2 cellular contexts compared by ENCODE assay signal in genomic region chr20:49136817-49137571, GRCh38.
TF ChIP-seq lines count a peak whose summit lies in the region.

No MANE protein-coding gene starts in this region.

TF ChIP-seq in HepG2, 621 proteins besides CTCF, POLR2A, EP300 and RAD21 (continued from another document and continues in another):
- TF ChIP-seq SOX13 (IDR thresholded peaks at IDR 0.05) (no peak), SOX13 (CRISPR knock-in tag; conservative IDR thresholded peaks at IDR 0.05 in 1 of 2, IDR thresholded peaks at IDR 0.05 in 1 of 2) (0 out of 4 replicates have a peak, but pooled peaks of 1 of the 2 experiments have one; percentile 9), ZNF414 (CRISPR knock-in tag; IDR thresholded peaks at IDR 0.05) (no peak), ZMYM4 (CRISPR knock-in tag; IDR thresholded peaks at IDR 0.05) (peak; percentile 73), ZNF552 (CRISPR knock-in tag; IDR thresholded peaks at IDR 0.05; ENCODE audit: borderline replicate concordance) (no peak), ZNF572 (CRISPR knock-in tag; IDR thresholded peaks at IDR 0.05) (no peak), REL (CRISPR knock-in tag; conservative IDR thresholded peaks at IDR 0.05) (no peak), HOXA3 (CRISPR knock-in tag; IDR thresholded peaks at IDR 0.05) (no peak), NBN (conservative IDR thresholded peaks at IDR 0.05) (no peak), TAF1 (CRISPR knock-in tag; IDR thresholded peaks at IDR 0.05) (no peak), GATAD1 (CRISPR knock-in tag; IDR thresholded peaks at IDR 0.05) (no peak), ZNF672 (CRISPR knock-in tag; IDR thresholded peaks at IDR 0.05) (no peak), ZNF564 (CRISPR knock-in tag; IDR thresholded peaks at IDR 0.05) (no peak), ZNF747 (CRISPR knock-in tag; IDR thresholded peaks at IDR 0.05; ENCODE audit: borderline replicate concordance) (no peak), ZNF580 (CRISPR knock-in tag; IDR thresholded peaks at IDR 0.05; ENCODE audit: borderline replicate concordance, low read depth) (no peak), KDM5A (IDR thresholded peaks at IDR 0.05; ENCODE audit: borderline replicate concordance, low read length) (no peak), ZNF496 (CRISPR knock-in tag; IDR thresholded peaks at IDR 0.05; ENCODE audit: insufficient replicate concordance) (no peak), ZKSCAN1 (IDR thresholded peaks at IDR 0.05; ENCODE audit: low read length) (no peak), MLLT10 (CRISPR knock-in tag; IDR thresholded peaks at IDR 0.05) (no peak), ARNT2 (CRISPR knock-in tag; IDR thresholded peaks at IDR 0.05; ENCODE audit: low read depth) (0 out of 2 replicates have a peak, but pooled peaks have one; percentile 10), CHCHD3 (CRISPR knock-in tag; IDR thresholded peaks at IDR 0.05) (no peak), NFKBIZ (CRISPR knock-in tag; IDR thresholded peaks at IDR 0.05) (no peak), HNF4A (CRISPR knock-in tag; IDR thresholded peaks at IDR 0.05) (peak; percentile 66), ARID5B (CRISPR knock-in tag; IDR thresholded peaks at IDR 0.05) (peak; percentile 48; the same call in 1 of the 2 replicates), HNRNPL (IDR thresholded peaks at IDR 0.05; ENCODE audit: low read depth, low read length) (no peak), FOXJ3 (CRISPR knock-in tag; IDR thresholded peaks at IDR 0.05; ENCODE audit: borderline replicate concordance) (no peak), ZHX1 (CRISPR knock-in tag; IDR thresholded peaks at IDR 0.05; ENCODE audit: low read depth) (peak; percentile 34; the same call in 1 of the 2 replicates), ATF3 (CRISPR knock-in tag; IDR thresholded peaks at IDR 0.05) (no peak), NCOA5 (CRISPR knock-in tag; IDR thresholded peaks at IDR 0.05) (no peak)

TF ChIP-seq in WTC11, 78 proteins besides CTCF, POLR2A, EP300 and RAD21 (continued from another document):
- TF ChIP-seq ZNF512 (CRISPR knock-in tag; IDR thresholded peaks at IDR 0.05; ENCODE audit: borderline replicate concordance) (no peak), RORB (CRISPR knock-in tag; IDR thresholded peaks at IDR 0.05) (no peak), ZNF232 (CRISPR knock-in tag; IDR thresholded peaks at IDR 0.05) (no peak), PRDM15 (CRISPR knock-in tag; IDR thresholded peaks at IDR 0.05) (no peak), ZMAT4 (CRISPR knock-in tag; IDR thresholded peaks at IDR 0.05) (no peak)
